ENCODE assay signal across 22 cellular contexts in genomic region chr13:74755065-74755464, GRCh38.
"Had no signal": no experiment of that assay in that cellular context is flagged by ENCODE, and none has a peak within 500 bp of the region (broad histone marks: within the 10 kb centered on the region; RNA-seq: fewer than 3 reads in every experiment).

No MANE protein-coding gene starts in this region.

- H3K4me3 Mint-ChIP-seq: IgD-negative memory B cell had no signal

- H3K4me1 Mint-ChIP-seq: IgD-negative memory B cell had no signal

- ATAC-seq: K562, Panc1 had no signal

- H3K9me3 ChIP-seq: SK-N-SH had no signal

- H3K27ac ChIP-seq: HL-60, KMS-11, RWPE1 had no signal

- DNase-seq: Kasumi-1, MM.1S, NCI-H1092 treated with DMSO at 0.1 percent for 48 hours, NCI-H1436, NCI-H187, NCI-H2029, NCI-H2081 treated with DMSO at 0.1 percent for 48 hours, NCI-H2171, NCI-H226, NCI-H446, NCI-H510A, NCI-H524 treated with DMSO at 0.1 percent for 48 hours, NCI-H69, NCI-H774, SHP77, SK-N-SH had no signal

- H3K4me2 ChIP-seq: KMS-11, SK-N-SH had no signal

- H3K9me3 Mint-ChIP-seq: IgD-negative memory B cell had no signal

- H3K4me3 ChIP-seq: K562 had no signal

- H3K9ac ChIP-seq: KMS-11, SK-N-SH had no signal

- H3K36me3 Mint-ChIP-seq: IgD-negative memory B cell had no signal

- H3K27ac Mint-ChIP-seq: IgD-negative memory B cell had no signal
